ENCODE assay signal across 26 cellular contexts in genomic region chr1:82689217-82689616, GRCh38.
"Had no signal": no experiment of that assay in that cellular context is flagged by ENCODE, and none has a peak within 500 bp of the region (broad histone marks: within the 10 kb centered on the region; RNA-seq: fewer than 3 reads in every experiment).

No MANE protein-coding gene starts in this region.

- H3K9me3 ChIP-seq: SK-N-SH had no signal

- ATAC-seq: HepG2, Panc1, PC-3 had no signal

- FAIRE-seq: HepG2 had no signal

- H3K9ac ChIP-seq: KMS-11, SK-N-SH had no signal

- DNase-seq: IMR-90; Kasumi-1; MV-4-11; NCI-H1092; NCI-H1105 treated with DMSO at 0.1 percent for 48 hours; NCI-H1417 treated with DMSO at 0.1 percent for 48 hours; NCI-H146; NCI-H1694 treated with DMSO at 0.1 percent for 48 hours; NCI-H1930; NCI-H2081; NCI-H2171; NCI-H226; NCI-H446; NCI-H510A; NCI-H524 treated with DMSO at 0.1 percent for 48 hours; NCI-H69; NCI-H774; NK-92 treated with Interleukin-12 subunit alpha and Interleukin-12 subunit beta, amount 100 ng/mL, for 24 hours; PC-3; SHP77; SK-N-SH; SW 1271 had no signal

- H3K27ac ChIP-seq: KMS-11, RWPE1 had no signal

- H3K4me2 ChIP-seq: KMS-11, SK-N-SH had no signal
